Comparison of ENCODE assay signal across 8 cellular contexts in the genomic region with DNA sequence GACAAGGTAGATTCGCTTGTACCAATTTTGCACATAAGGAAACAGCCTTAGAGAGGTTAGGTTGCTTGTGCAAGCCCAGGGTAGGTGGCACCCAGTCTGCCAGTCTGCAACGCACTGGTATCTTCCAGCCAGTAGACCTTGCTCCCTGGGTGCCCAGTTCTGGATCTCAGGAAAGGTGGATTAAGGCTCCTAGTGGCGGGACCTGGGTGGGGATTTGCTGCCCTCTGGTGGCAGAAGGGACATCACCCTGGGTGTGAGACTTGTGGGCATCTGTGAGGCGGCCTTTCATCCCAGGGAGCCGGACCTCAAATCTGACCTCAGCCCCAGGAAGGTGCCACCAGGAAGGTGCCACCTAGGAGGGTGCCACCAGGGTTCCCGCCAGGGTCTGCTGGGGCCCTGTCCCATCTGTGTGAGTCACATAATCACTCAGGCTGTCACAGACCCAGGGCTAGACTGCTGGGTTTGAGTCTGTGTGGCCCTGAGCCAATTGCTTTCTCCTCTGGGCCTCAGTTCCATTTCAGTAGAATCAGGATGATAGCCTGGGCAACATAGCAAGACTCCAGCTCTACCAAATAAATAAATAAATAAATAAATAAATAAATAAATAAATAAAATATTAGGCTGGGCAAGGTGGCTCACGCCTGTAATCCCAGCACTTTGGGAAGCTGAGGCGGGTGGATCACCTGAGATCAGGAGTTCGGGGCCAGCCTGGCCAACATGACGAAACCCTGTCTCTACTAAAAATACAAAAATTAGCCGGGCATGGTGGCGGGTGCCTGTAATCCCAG. TPM values are rescaled to one million over a fixed set of nuclear protein-coding genes. Genes with fewer than 3 reads are reported as not detected.
DNase-seq lines count a peak whose midpoint lies in the region; ATAC-seq and TF ChIP-seq lines count a peak whose summit lies in the region.

No MANE protein-coding gene starts in this region.

- H3K27ac ChIP-seq in hepatocyte, result no peak overlapping the region

- 78% methylated on average over 12 of the region's 12 CpGs for WGBS in hepatocyte (ENCODE audit: low lambda C conversion rate, missing lambda C conversion rate)

- DNase-seq in NCI-H524 (lab: John Stamatoyannopoulos, UW) (peak; percentile 60 to 76), NCI-H524 treated with DMSO at 0.1 percent for 48 hours (lab: John Stamatoyannopoulos, UW) (no peak), NCI-H1417 (lab: John Stamatoyannopoulos, UW) (peak; percentile 69 to 88 (median 84)), astrocyte of the cerebellum (ENCODE audit: low read depth) (peak; percentile 51), hepatocyte (ENCODE audit: low spot score) (peak; percentile 90), skeletal muscle cell (ENCODE audit: low read depth) (peak; percentile 12)
- DNase-seq in T-helper 2 cell treated with Interferon-gamma antibody and Interleukin-4, amounts not matched to agents 5 μg/mL and 100 μg/mL, for 36 hours (ENCODE audit: low spot score), result peak; percentile 53

- ATAC-seq in HG02981 (IDR thresholded peaks at IDR 0.05; ENCODE audit: unreplicated experiment), result no peak

- no peaks in the 10 kb centered on the region for H3K9me3 ChIP-seq in hepatocyte (ENCODE audit: low read depth)

- in situ Hi-C loops in astrocyte of the cerebellum (cut with HindIII; ENCODE audit: low sequenced_read_pairs), result no loop called here

- H4K20me1 ChIP-seq in hepatocyte (ENCODE audit: insufficient read depth, poor library complexity, severe bottlenecking), result no peaks in the 10 kb centered on the region

- no peak overlapping the region for H2AFZ ChIP-seq in hepatocyte

- peak; percentile 91 for TF ChIP-seq CTCF in astrocyte of the cerebellum (IDR thresholded peaks at IDR 0.05; ENCODE audit: low read depth, low read length, missing control alignments)
- TF ChIP-seq CTCF in hepatocyte (IDR thresholded peaks at IDR 0.05; ENCODE audit: poor library complexity), result peak; percentile 84

- no peaks in the 10 kb centered on the region for H3K27me3 ChIP-seq in hepatocyte

- H3K36me3 Mint-ChIP-seq in T-helper 2 cell treated with Interferon-gamma antibody and Interleukin-4, amounts not matched to agents 5 μg/mL and 100 μg/mL, for 36 hours (ENCODE audit: low read depth), result peaks cover 18% of the 10 kb centered on the region

- no peak overlapping the region for H3K4me2 ChIP-seq in hepatocyte

- no peak overlapping the region for H3K27ac Mint-ChIP-seq in T-helper 2 cell treated with Interferon-gamma antibody and Interleukin-4, amounts not matched to agents 5 μg/mL and 100 μg/mL, for 36 hours

- H3K79me2 ChIP-seq in hepatocyte, result no peaks in the 10 kb centered on the region

- no peak overlapping the region for H3K4me3 ChIP-seq in astrocyte of the cerebellum (ENCODE audit: low read depth, low read length)
- H3K4me3 ChIP-seq in hepatocyte, result no peak overlapping the region
- H3K4me3 ChIP-seq in skeletal muscle cell (ENCODE audit: low read depth, low read length), result no peak overlapping the region

- peaks cover 5% of the 10 kb centered on the region for H3K4me1 Mint-ChIP-seq in T-helper 2 cell treated with Interferon-gamma antibody and Interleukin-4, amounts not matched to agents 5 μg/mL and 100 μg/mL, for 36 hours (ENCODE audit: low read depth)

- H3K9me3 Mint-ChIP-seq in T-helper 2 cell treated with Interferon-gamma antibody and Interleukin-4, amounts not matched to agents 5 μg/mL and 100 μg/mL, for 36 hours, result no peaks in the 10 kb centered on the region

- H3K27me3 Mint-ChIP-seq in T-helper 2 cell treated with Interferon-gamma antibody and Interleukin-4, amounts not matched to agents 5 μg/mL and 100 μg/mL, for 36 hours (ENCODE audit: low read depth), result no peaks in the 10 kb centered on the region

- no peaks in the 10 kb centered on the region for H3K9me2 ChIP-seq in hepatocyte (replicated peaks; ENCODE audit: insufficient read depth)

- H3K36me3 ChIP-seq in hepatocyte (replicated peaks; ENCODE audit: insufficient read depth, low read depth), result no peaks in the 10 kb centered on the region

- no peak overlapping the region for H3K4me3 Mint-ChIP-seq in T-helper 2 cell treated with Interferon-gamma antibody and Interleukin-4, amounts not matched to agents 5 μg/mL and 100 μg/mL, for 36 hours

- H3K4me1 ChIP-seq in hepatocyte (ENCODE audit: insufficient read depth), result peaks cover 2% of the 10 kb centered on the region

RNA-seq across cellular contexts. Expression of a gene that starts 5.3 kb away (rescaled TPM):
- total RNA-seq in hepatocyte, result 32.0 and 33.8 TPM in 2 replicates
- polyA plus RNA-seq in hepatocyte, result 44.6 and 61.6 TPM in 2 replicates

RNA-seq across cellular contexts. Expression of a gene that starts 34.6 kb away (rescaled TPM):
- not detected in 2 replicates for total RNA-seq in hepatocyte
- polyA plus RNA-seq in hepatocyte, result 0.68 and 1.0 TPM in 2 replicates

RNA-seq across cellular contexts. Expression of a gene that starts 42.5 kb away (rescaled TPM):
- total RNA-seq in hepatocyte, result 25.9 and 33.6 TPM in 2 replicates
- 32.3 and 41.9 TPM in 2 replicates for polyA plus RNA-seq in hepatocyte
